10 cellular contexts compared by ENCODE assay signal in the genomic region with DNA sequence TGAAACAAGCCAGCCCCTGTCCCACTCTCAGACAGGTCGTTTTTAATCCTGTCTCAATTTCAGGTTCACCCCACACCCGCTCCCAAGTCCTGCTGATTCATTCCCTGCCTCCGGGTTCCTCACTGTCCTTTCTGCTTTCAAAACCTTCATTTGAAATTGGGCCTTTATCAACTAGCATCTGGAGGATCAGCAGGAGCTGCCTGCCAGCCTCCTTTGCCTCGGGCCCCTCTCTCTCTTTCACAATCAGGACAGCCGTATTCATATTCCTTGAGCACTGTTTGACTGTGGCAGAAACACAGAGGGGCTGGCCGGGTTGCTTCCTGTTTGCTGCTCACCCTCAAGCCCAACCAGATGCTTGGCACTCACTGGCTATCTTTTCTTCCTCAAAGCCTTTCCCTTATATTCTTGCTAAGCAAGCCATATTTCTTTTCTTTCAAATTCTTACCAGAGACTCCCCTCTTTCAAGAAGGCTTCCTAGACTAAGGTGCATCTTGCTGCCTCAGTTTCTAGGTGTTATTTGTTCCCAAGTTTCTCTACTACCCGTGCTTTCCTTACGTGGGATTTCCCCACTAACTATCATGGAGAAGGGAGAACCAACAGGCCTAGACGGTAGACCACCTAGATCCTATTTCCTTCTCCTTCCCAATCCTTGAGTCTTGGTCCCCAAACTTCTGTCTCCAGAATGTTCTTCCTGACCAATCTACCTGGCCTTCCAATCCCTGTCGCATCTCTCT. TPM values are rescaled to one million over a fixed set of nuclear protein-coding genes. Genes with fewer than 3 reads are reported as not detected.
A peak's percentile ranks its signal among the peaks of the same experiment; 100 is the strongest.
DNase-seq lines count a peak whose midpoint lies in the region; ATAC-seq, FAIRE-seq and TF ChIP-seq lines count a peak whose summit lies in the region.
"Had no signal": no experiment of that assay in that cellular context is flagged by ENCODE, and none has a peak within 500 bp of the region (broad histone marks: within the 10 kb centered on the region; RNA-seq: fewer than 3 reads in every experiment).

No MANE protein-coding gene starts in this region.

- H3K4me3 Mint-ChIP-seq in activated T-cell treated with anti-CD3 and anti-CD28 coated beads, Interleukin-2, amount 50 U/mL, for 72 hours: no peak overlapping the region
- peak overlapping the region; percentile 33 for H3K4me3 Mint-ChIP-seq in type B pancreatic cell

- WGBS in suprapubic skin: 38% methylated on average over 10 of the region's 10 CpGs

- no peaks in the 10 kb centered on the region for H3K9me3 ChIP-seq in suprapubic skin
- H3K9me3 ChIP-seq: esophagus muscularis mucosa had no signal

- no peak for ATAC-seq in activated T-cell treated with anti-CD3 and anti-CD28 coated beads, Interleukin-2, amount 50 U/mL, for 72 hours (replicated peaks in 1 of 2)

- H3K4me1 ChIP-seq in suprapubic skin: peaks cover 50% of the 10 kb centered on the region

- no peak for DNase-seq in activated T-cell treated with anti-CD3 and anti-CD28 coated beads, Interleukin-2, amount 50 U/mL, for 72 hours
- no peak for DNase-seq in activated T-cell treated with anti-CD3 and anti-CD28 coated beads, Interleukin-2, amount 50 U/mL, for 48 hours
- peak; percentile 10 for DNase-seq in SKM-1 (lab: John Stamatoyannopoulos, UW; ENCODE audit: unreplicated experiment)
- DNase-seq in fibroblast of the conjunctiva (ENCODE audit: low read depth): peak; percentile 53
- DNase-seq in type B pancreatic cell (ENCODE audit: extremely low spot score, unreplicated experiment): no peak
- no peak for DNase-seq in NCI-H82 treated with DMSO at 0.1 percent for 48 hours (lab: John Stamatoyannopoulos, UW; ENCODE audit: unreplicated experiment)
- no peak for DNase-seq in urothelium cell line (ENCODE audit: low spot score)
- DNase-seq in suprapubic skin (ENCODE audit: low spot score in 2 of 2): no peak

- no peaks in the 10 kb centered on the region for H3K36me3 Mint-ChIP-seq in activated T-cell treated with anti-CD3 and anti-CD28 coated beads, Interleukin-2, amount 50 U/mL, for 72 hours (ENCODE audit: insufficient read depth in 2 of 2)
- H3K36me3 Mint-ChIP-seq in type B pancreatic cell: no peaks in the 10 kb centered on the region

- no peak for TF ChIP-seq POLR2A in suprapubic skin (IDR thresholded peaks at IDR 0.05)

- no peak overlapping the region for H3K27ac ChIP-seq in suprapubic skin
- H3K27ac ChIP-seq: esophagus muscularis mucosa, VCaP had no signal

- no peak for TF ChIP-seq CTCF in type B pancreatic cell (conservative IDR thresholded peaks at IDR 0.05)
- no peak for TF ChIP-seq CTCF in suprapubic skin (IDR thresholded peaks at IDR 0.05)

- no peaks in the 10 kb centered on the region for H3K27me3 Mint-ChIP-seq in activated T-cell treated with anti-CD3 and anti-CD28 coated beads, Interleukin-2, amount 50 U/mL, for 72 hours (ENCODE audit: low read depth)
- H3K27me3 Mint-ChIP-seq in type B pancreatic cell: peaks cover 25% of the 10 kb centered on the region

- no peaks in the 10 kb centered on the region for H3K36me3 ChIP-seq in suprapubic skin
- H3K36me3 ChIP-seq: esophagus muscularis mucosa had no signal

- peaks cover 4% of the 10 kb centered on the region for H3K27me3 ChIP-seq in suprapubic skin

- peaks cover 76% of the 10 kb centered on the region for H3K4me1 Mint-ChIP-seq in activated T-cell treated with anti-CD3 and anti-CD28 coated beads, Interleukin-2, amount 50 U/mL, for 72 hours (ENCODE audit: low read depth)
- H3K4me1 Mint-ChIP-seq in type B pancreatic cell (ENCODE audit: unreplicated experiment): peaks cover 24% of the 10 kb centered on the region

- no peaks in the 10 kb centered on the region for H3K9me3 Mint-ChIP-seq in activated T-cell treated with anti-CD3 and anti-CD28 coated beads, Interleukin-2, amount 50 U/mL, for 72 hours
- H3K9me3 Mint-ChIP-seq in type B pancreatic cell: no peaks in the 10 kb centered on the region

- no peak overlapping the region for H3K4me3 ChIP-seq in suprapubic skin
- H3K4me3 ChIP-seq: esophagus muscularis mucosa had no signal

- no peak for FAIRE-seq in urothelium cell line (lab: Jason Lieb, UNC)

- no peak for TF ChIP-seq EP300 in suprapubic skin (IDR thresholded peaks at IDR 0.05)

- H3K27ac Mint-ChIP-seq in activated T-cell treated with anti-CD3 and anti-CD28 coated beads, Interleukin-2, amount 50 U/mL, for 72 hours: peak overlapping the region; percentile 10
- peak overlapping the region; percentile 98 for H3K27ac Mint-ChIP-seq in type B pancreatic cell

RNA-seq across cellular contexts. Expression of a gene that starts 3.0 kb away (rescaled TPM):
- total RNA-seq in activated T-cell treated with anti-CD3 and anti-CD28 coated beads, Interleukin-2, amount 50 U/mL, for 72 hours: 10 to 100 TPM; 12.6 to 13.0 TPM
- total RNA-seq in type B pancreatic cell (ENCODE audit: low replicate concordance) (17.2 and 87.4 TPM in 2 replicates), suprapubic skin (10 to 100 TPM in 1 of 4 donors, 1 to 10 TPM in 3; 2.0 to 33.8 (median 8.8) TPM)

RNA-seq across cellular contexts. Expression of a gene that starts 36.4 kb away (rescaled TPM):
- total RNA-seq in activated T-cell treated with anti-CD3 and anti-CD28 coated beads, Interleukin-2, amount 50 U/mL, for 72 hours: 1 to 10 TPM; 1.9 to 4.6 TPM
- total RNA-seq in type B pancreatic cell (ENCODE audit: low replicate concordance) (14.0 and 18.5 TPM in 2 replicates), suprapubic skin (1 to 10 TPM in 2 of 4 donors, not detected in 2; 1.1 to 2.2 TPM)

RNA-seq across cellular contexts. Expression of a gene that starts 41.8 kb away (rescaled TPM):
- total RNA-seq in activated T-cell treated with anti-CD3 and anti-CD28 coated beads, Interleukin-2, amount 50 U/mL, for 72 hours: under 1 TPM in 1 of 2 donors, not detected in 1; 0.26 TPM
- total RNA-seq in type B pancreatic cell (ENCODE audit: low replicate concordance) (not detected in 2 replicates), suprapubic skin (not detected)
- total RNA-seq: esophagus muscularis mucosa had no signal

Comparison
In these comparisons a context has a peak if more than half of its experiments do, and no peak if none do; other contexts are left out.
1. DNase-seq: peak in SKM-1 (single experiment) and fibroblast of the conjunctiva (single experiment); none in activated T-cell treated with anti-CD3 and anti-CD28 coated beads, Interleukin-2, amount 50 U/mL, for 72 hours (0 of 2), activated T-cell treated with anti-CD3 and anti-CD28 coated beads, Interleukin-2, amount 50 U/mL, for 48 hours (0 of 2), type B pancreatic cell (single experiment), NCI-H82 treated with DMSO at 0.1 percent for 48 hours (single experiment), urothelium cell line (single experiment) and suprapubic skin (0 of 2).